In the genomic region with DNA sequence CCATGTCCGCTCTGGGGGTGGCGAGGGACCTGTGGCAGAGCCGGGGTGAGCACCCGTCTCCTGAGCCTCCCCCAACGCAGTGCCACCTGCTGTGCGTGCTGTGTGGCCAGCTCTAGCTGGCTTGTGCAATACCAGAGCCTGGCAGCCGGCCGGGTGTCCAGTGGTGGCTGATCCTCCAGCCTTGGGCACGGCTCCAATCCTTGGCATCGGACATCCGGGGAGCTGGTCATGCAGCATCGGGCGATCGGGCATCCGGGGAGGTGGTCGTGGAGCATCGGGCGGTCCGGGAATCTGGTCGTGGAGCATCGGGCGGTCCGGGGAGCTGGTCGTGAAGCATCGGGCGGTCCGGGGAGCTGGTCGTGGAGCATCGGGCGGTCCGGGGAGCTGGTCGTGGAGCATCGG, we compare ENCODE assay signal across 20 cellular contexts. TPM values are rescaled to one million over a fixed set of nuclear protein-coding genes. Genes with fewer than 3 reads are reported as not detected.
DNase-seq lines count a peak whose midpoint lies in the region; ATAC-seq, FAIRE-seq and TF ChIP-seq lines count a peak whose summit lies in the region.
"Had no signal": no experiment of that assay in that cellular context is flagged by ENCODE, and none has a peak within 500 bp of the region (broad histone marks: within the 10 kb centered on the region; RNA-seq: fewer than 3 reads in every experiment).

No MANE protein-coding gene starts in this region.

- TF ChIP-seq EP300 in A549 (IDR thresholded peaks at IDR 0.05) = peak in 1 of 2 experiments; percentile 39; a peak in 1 of 5 replicates

- intact Hi-C loops in cardiac septum (cut with DNase I) (loop anchor here (2.0 kb wide), 1 partner anchor 181 kb away; no protein-coding TSS in a partner anchor), pancreas (cut with DNase I) (loop anchor here (5.0 to 10.0 kb wide), 3 partner anchors 179 to 189 kb away; no protein-coding TSS in a partner anchor)

- H3K4me2 ChIP-seq in A549 = peak overlapping the region; percentile 68

- TF ChIP-seq POLR2A in A549 (IDR thresholded peaks at IDR 0.05; ENCODE audit: low read length) = no peak

- TF ChIP-seq CTCF in A549 (IDR thresholded peaks at IDR 0.05) = no peak
- no peak for TF ChIP-seq CTCF in pancreas (IDR thresholded peaks at IDR 0.05)

- peaks cover 0 to 4% (median 0%) of the 10 kb centered on the region in 3 donors for H3K36me3 ChIP-seq in pancreas

- 71% methylated on average over 13 of the region's 33 CpGs for WGBS in A549 (ENCODE audit: missing lambda C conversion rate)
- 74 to 80% methylated on average over 30 to 33 of the region's 33 CpGs for WGBS in pancreas, 2 donors

- no peak for FAIRE-seq in A549 (lab: Jason Lieb, UNC)
- no peak for FAIRE-seq in RCC 7860 (lab: Jason Lieb, UNC)
- FAIRE-seq in pancreas (lab: Jason Lieb, UNC) = no peak
- FAIRE-seq: GM18507 had no signal

- TF ChIP-seq RAD21 in A549 (conservative IDR thresholded peaks at IDR 0.05 in 1 of 2, IDR thresholded peaks at IDR 0.05 in 1 of 2) = no peak

- POLR2A ChIA-PET in A549 (lab: Yijun Ruan, JAX) = interaction anchor here (0.8 kb wide), 1 partner anchor 24 kb away, joined by 4 read pairs; no protein-coding TSS in a partner anchor

- H3K27ac ChIP-seq in A549 = peak overlapping the region; percentile 70 to 88
- no peak overlapping the region for H3K27ac ChIP-seq in pancreas
- H3K27ac ChIP-seq: epithelial cell of prostate had no signal

- no peak overlapping the region for H3K4me3 ChIP-seq in A549
- H3K4me3 ChIP-seq in pancreas = no peak overlapping the region
- H3K4me3 ChIP-seq: MG63 had no signal

- ATAC-seq in A549 = peak in 1 of 2 experiments; percentile 46; a peak in 2 of 6 replicates
- no peak for ATAC-seq in pancreas
- no peak for ATAC-seq in HG02759 (IDR thresholded peaks at IDR 0.05; ENCODE audit: unreplicated experiment)

- H3K27me3 ChIP-seq in pancreas = no peaks in the 10 kb centered on the region
- H3K27me3 ChIP-seq: MG63 had no signal

- H3K4me1 ChIP-seq in A549 = peaks cover 36% of the 10 kb centered on the region
- H3K4me1 ChIP-seq in pancreas = no peaks in the 10 kb centered on the region

- CTCF ChIA-PET in A549 (lab: Yijun Ruan, JAX) = interaction anchor here (0.8 to 14.2 kb wide), 14 partner anchors 10 to 192 kb away, joined by 3 to 224 read pairs (median 5); no protein-coding TSS in a partner anchor

- no peak for DNase-seq in A549 (ENCODE audit: low read depth in 1 of 2, low spot score in 1 of 2)
- DNase-seq in RCC 7860 (ENCODE audit: low spot score) = peak; percentile 37
- DNase-seq in cardiac septum (ENCODE audit: low spot score) = peak; percentile 77
- peak in 4 of 6 donors; percentile 45 to 86 (median 58) for DNase-seq in pancreas
- DNase-seq in KG1 (lab: John Stamatoyannopoulos, UW) = no peak
- DNase-seq in NOMO-1 treated with DMSO at 0.1 percent for 48 hours (lab: John Stamatoyannopoulos, UW; ENCODE audit: unreplicated experiment) = no peak
- DNase-seq in stimulated activated CD4-positive, alpha-beta T cell treated with anti-CD3 and anti-CD28 coated beads, Interleukin-12 subunit alpha, Interleukin-12 subunit beta, amount 100 ng/mL, for 4 hours = no peak
- DNase-seq: activated gamma-delta T cell treated with Interleukin-2 at 50 U/mL for 16 hours, DMS 273 treated with DMSO at 0.1 percent for 48 hours, foreskin fibroblast, MG63, NCI-H1417 treated with DMSO at 0.1 percent for 48 hours, NCI-H526, nephron progenitor cell, SHP77 treated with DMSO at 0.1 percent for 48 hours, T-helper 1 cell had no signal

- no peaks in the 10 kb centered on the region for H3K9me3 ChIP-seq in A549
- H3K9me3 ChIP-seq in pancreas = no peaks in the 10 kb centered on the region
- H3K9me3 ChIP-seq: MG63 had no signal

TF ChIP-seq in A549, 52 proteins besides CTCF, POLR2A, EP300 and RAD21:
- TF ChIP-seq CEBPB (IDR thresholded peaks at IDR 0.05) (peak; percentile 44 to 80; a peak in 3 of 4 replicates), SMC3 (IDR thresholded peaks at IDR 0.05) (0 out of 3 replicates have a peak, but pooled peaks have one; percentile 14), CBX8 (IDR thresholded peaks at IDR 0.05) (no peak)

RNA-seq across cellular contexts. Expression of a gene that starts 8.1 kb away (rescaled TPM):
- polyA plus RNA-seq in A549 (2011; rRNA removed) (12.7 and 26.9 TPM in 2 replicates), A549 (2017; fragmentation: RNase III; extraction: RNeasy Plus Mini Kit Qiagen cat#74134 plus additional on column Dnase treatment) (40.4 to 43.1 TPM (median 40.6 TPM) in 3 replicates), pancreas (10 to 100 TPM; 10.5 to 12.4 TPM)
- 46.9 and 53.8 TPM in 2 replicates for polyA plus RNA-seq in A549 (2012; cell fraction: cytosol; rRNA removed)
- polyA plus RNA-seq in A549 (2012; cell fraction: nucleus; rRNA removed) = 34.0 and 36.1 TPM in 2 replicates
- polyA minus RNA-seq in A549 (2011; rRNA and poly(A)+ RNA removed) = 6.0 and 9.4 TPM in 2 replicates
- total RNA-seq in cardiac septum (35.8 TPM), pancreas (10 to 100 TPM; 12.3 to 21.7 (median 14.5) TPM)

RNA-seq across cellular contexts. Expression of a gene that starts 27.2 kb away (rescaled TPM):
- polyA plus RNA-seq in A549 (2011; rRNA removed) (0.59 and 0.62 TPM in 2 replicates), A549 (2017; fragmentation: RNase III; extraction: RNeasy Plus Mini Kit Qiagen cat#74134 plus additional on column Dnase treatment) (0.34 to 0.54 TPM (median 0.46 TPM) in 3 replicates), pancreas (10 to 100 TPM in 1 of 2 donors, 1 to 10 TPM in 1; 5.1 to 15.1 TPM)
- polyA plus RNA-seq in A549 (2012; cell fraction: cytosol; rRNA removed) = 0.27 and 0.32 TPM in 2 replicates
- polyA plus RNA-seq in A549 (2012; cell fraction: nucleus; rRNA removed) = 0.65 and 1.1 TPM in 2 replicates
- 0.29 and 1.1 TPM in 2 replicates for polyA minus RNA-seq in A549 (2011; rRNA and poly(A)+ RNA removed)
- total RNA-seq in cardiac septum (11.5 TPM), pancreas (10 to 100 TPM in 3 of 6 donors, 1 to 10 TPM in 3; 1.1 to 88.0 (median 14.8) TPM)
- total RNA-seq: G401 had no signal

Comparison
In these comparisons a context has a peak if more than half of its experiments do, and no peak if none do; other contexts are left out.
1. DNase-seq: peak in RCC 7860 (single experiment), cardiac septum (single experiment) and pancreas (4 of 6); none in A549 (0 of 2), KG1 (single experiment), NOMO-1 treated with DMSO at 0.1 percent for 48 hours (single experiment) and stimulated activated CD4-positive, alpha-beta T cell treated with anti-CD3 and anti-CD28 coated beads, Interleukin-12 subunit alpha, Interleukin-12 subunit beta, amount 100 ng/mL, for 4 hours (single experiment).
2. H3K27ac ChIP-seq: peak in A549 (2 of 2); none in pancreas (0 of 4).